8 cellular contexts compared by ENCODE assay signal in genomic region chr11:5689551-5689983, GRCh38. TPM values are rescaled to one million over a fixed set of nuclear protein-coding genes. Genes with fewer than 3 reads are reported as not detected.
DNase-seq lines count a peak whose midpoint lies in the region; ATAC-seq and TF ChIP-seq lines count a peak whose summit lies in the region.

Gene TRIM22 (plus strand): TSS chr11:5689790. CDS start chr11:5696233, 6,443 bp downstream.

- H3K36me3 Mint-ChIP-seq in endothelial cell (ENCODE audit: low read depth, unreplicated experiment), result peaks cover 37% of the 10 kb centered on the region

- DNase-seq in EL, result peak; percentile 75
- DNase-seq in LHCN-M2 (ENCODE audit: low read depth), result peak; percentile 91
- peak; percentile 73 for DNase-seq in activated CD8-positive, alpha-beta memory T cell treated with anti-CD3 and anti-CD28 coated beads for 24 hours
- no peak for DNase-seq in endothelial cell (ENCODE audit: low spot score)
- peak in 2 of 3 donors; percentile 39 to 58 for DNase-seq in mucosa of descending colon
- DNase-seq in stimulated activated naive CD8-positive, alpha-beta T cell treated with anti-CD3 and anti-CD28 coated beads, Interleukin-15, amount 100 ng/mL, for 72 hours, result peak; percentile 56 to 74
- DNase-seq in NCI-H748 treated with DMSO at 0.1 percent for 48 hours (lab: John Stamatoyannopoulos, UW), result no peak

- ATAC-seq in GM21723 (IDR thresholded peaks at IDR 0.05; ENCODE audit: unreplicated experiment), result peak; percentile 67
- ATAC-seq in mucosa of descending colon, result peak; percentile 72
- peak; percentile 83 for ATAC-seq in stimulated activated naive CD8-positive, alpha-beta T cell treated with anti-CD3 and anti-CD28 coated beads, Interleukin-15, amount 100 ng/mL, for 72 hours

- peaks cover 11% of the 10 kb centered on the region for H3K4me1 ChIP-seq in mucosa of descending colon (ENCODE audit: low read depth)

- H3K9me3 Mint-ChIP-seq in endothelial cell (ENCODE audit: unreplicated experiment), result no peaks in the 10 kb centered on the region
- H3K9me3 Mint-ChIP-seq in stimulated activated naive CD8-positive, alpha-beta T cell treated with anti-CD3 and anti-CD28 coated beads, Interleukin-15, amount 100 ng/mL, for 72 hours, result no peaks in the 10 kb centered on the region

- H3K27me3 Mint-ChIP-seq in endothelial cell (ENCODE audit: unreplicated experiment), result peaks cover 4% of the 10 kb centered on the region
- no peaks in the 10 kb centered on the region for H3K27me3 Mint-ChIP-seq in stimulated activated naive CD8-positive, alpha-beta T cell treated with anti-CD3 and anti-CD28 coated beads, Interleukin-15, amount 100 ng/mL, for 72 hours

- no peak within 1 kb of the TSS for H3K4me3 Mint-ChIP-seq in endothelial cell (ENCODE audit: unreplicated experiment)
- peak within 1 kb of the TSS; percentile 93 to 97 for H3K4me3 Mint-ChIP-seq in stimulated activated naive CD8-positive, alpha-beta T cell treated with anti-CD3 and anti-CD28 coated beads, Interleukin-15, amount 100 ng/mL, for 72 hours

- peak within 1 kb of the TSS; percentile 32 for H3K27ac Mint-ChIP-seq in endothelial cell (ENCODE audit: unreplicated experiment)
- peak within 1 kb of the TSS; percentile 98 to 99 for H3K27ac Mint-ChIP-seq in stimulated activated naive CD8-positive, alpha-beta T cell treated with anti-CD3 and anti-CD28 coated beads, Interleukin-15, amount 100 ng/mL, for 72 hours

- no peak within 1 kb of the TSS for H3K4me3 ChIP-seq in mucosa of descending colon

- H3K4me1 Mint-ChIP-seq in endothelial cell (ENCODE audit: unreplicated experiment), result peaks cover 30% of the 10 kb centered on the region
- peaks cover 46% of the 10 kb centered on the region for H3K4me1 Mint-ChIP-seq in stimulated activated naive CD8-positive, alpha-beta T cell treated with anti-CD3 and anti-CD28 coated beads, Interleukin-15, amount 100 ng/mL, for 72 hours

- H3K9me3 ChIP-seq in mucosa of descending colon, result no peaks in the 10 kb centered on the region

- intact Hi-C loops in mucosa of descending colon (cut with DNase I, micrococcal nuclease), result loop anchor here in 1 of 2 donors (10.0 kb wide), 1 partner anchor 65 kb away; the partner anchor contains the start of gene TRIM34

- H3K36me3 ChIP-seq in mucosa of descending colon (ENCODE audit: low read depth), result no peaks in the 10 kb centered on the region

- no peak for TF ChIP-seq CTCF in endothelial cell (IDR thresholded peaks at IDR 0.05; ENCODE audit: unreplicated experiment)
- no peak for TF ChIP-seq CTCF in mucosa of descending colon (IDR thresholded peaks at IDR 0.05)

RNA-seq across cellular contexts. Expression of gene TRIM22, which starts in this region (rescaled TPM):
- 71.6 and 90.5 TPM in 2 replicates for total RNA-seq in LHCN-M2 (2014; rRNA removed)
- 52.9 TPM for polyA plus RNA-seq in LHCN-M2 (2012)
- 1.2 TPM for total RNA-seq in endothelial cell (ENCODE audit: unreplicated experiment)
- 10 to 100 TPM in 2 of 3 donors, 1 to 10 TPM in 1; 9.7 to 47.1 (median 31.5) TPM for total RNA-seq in mucosa of descending colon

Comparison
In these comparisons a context has a peak if more than half of its experiments do, and no peak if none do; other contexts are left out.
1. DNase-seq: peak in EL (single experiment), LHCN-M2 (single experiment), activated CD8-positive, alpha-beta memory T cell treated with anti-CD3 and anti-CD28 coated beads for 24 hours (single experiment), mucosa of descending colon (2 of 3) and stimulated activated naive CD8-positive, alpha-beta T cell treated with anti-CD3 and anti-CD28 coated beads, Interleukin-15, amount 100 ng/mL, for 72 hours (2 of 2); none in endothelial cell (single experiment) and NCI-H748 treated with DMSO at 0.1 percent for 48 hours (single experiment).
2. Peak in every context shown above with its lines, with median percentiles within 50 percentile points of each other: ATAC-seq.